Comparison of ENCODE assay signal across 21 cellular contexts in the genomic region with DNA sequence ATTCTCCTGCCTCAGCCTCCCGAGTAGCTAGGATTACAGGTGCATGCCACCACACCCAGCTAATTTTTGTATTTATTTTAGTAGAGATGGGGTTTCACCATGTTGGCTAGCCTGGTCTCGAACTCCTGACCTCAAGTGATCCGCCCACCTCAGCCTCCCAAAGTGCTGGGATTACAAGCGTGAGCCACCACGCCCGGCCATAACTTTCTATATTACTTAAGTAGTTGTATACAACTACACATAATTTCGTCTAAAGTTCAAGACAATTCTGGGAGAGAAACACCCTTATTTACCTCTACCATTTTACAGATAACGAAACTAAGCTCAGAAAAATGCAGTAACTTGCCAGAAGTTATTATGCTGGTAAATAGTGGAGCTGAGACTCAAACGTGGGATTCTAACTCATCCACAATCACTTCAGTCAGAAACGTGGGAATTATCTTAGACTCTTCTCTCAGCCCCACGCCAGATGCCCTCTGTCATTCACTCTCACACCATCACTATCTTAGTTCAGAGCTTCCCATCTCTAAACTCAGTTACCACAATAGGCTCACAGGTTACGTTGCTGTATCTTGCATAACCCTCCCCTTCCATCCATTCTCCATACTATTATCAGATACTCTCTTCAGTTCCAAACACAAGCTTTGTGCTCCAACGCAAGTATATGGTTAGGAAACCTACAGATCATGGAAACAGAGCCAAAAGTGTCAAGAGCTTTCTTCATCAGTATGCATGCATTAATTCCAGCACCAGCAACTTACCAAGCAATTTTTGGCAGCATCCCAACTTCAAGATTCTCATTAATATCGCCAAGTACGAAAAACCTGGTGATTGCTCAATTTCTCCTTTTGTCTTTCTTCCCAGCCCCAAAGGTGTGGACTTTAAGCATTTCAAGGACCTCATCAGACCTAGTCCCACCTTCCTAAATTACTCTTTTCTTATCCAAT.
"Had no signal": no experiment of that assay in that cellular context is flagged by ENCODE, and none has a peak within 500 bp of the region (broad histone marks: within the 10 kb centered on the region; RNA-seq: fewer than 3 reads in every experiment).

No MANE protein-coding gene starts in this region.

- H3K4me1 ChIP-seq: psoas muscle had no signal

- H3K4me3 ChIP-seq: adrenal gland, psoas muscle, right lobe of liver, thoracic aorta had no signal

- H3K4me1 Mint-ChIP-seq: neural crest cell had no signal

- H3K9me3 ChIP-seq: adrenal gland, psoas muscle, right lobe of liver, thoracic aorta had no signal

- ATAC-seq: activated CD4-positive, CD25-positive, alpha-beta regulatory T cell treated with anti-CD3 and anti-CD28 coated beads, Interleukin-2, amount 50 U/mL, for 24 hours; activated T-cell treated with anti-CD3 and anti-CD28 coated beads, Interleukin-2, amount 50 U/mL, for 4 hours; psoas muscle; right lobe of liver had no signal

- H3K36me3 ChIP-seq: adrenal gland, right lobe of liver, thoracic aorta had no signal

- H3K36me3 Mint-ChIP-seq: activated naive CD4-positive, alpha-beta T cell treated with anti-CD3 and anti-CD28 coated beads, Interleukin-2, amount 10 ng/mL, durations not matched to agents 7 days and 5 days; naive B cell had no signal

- DNase-seq: activated CD4-positive, alpha-beta T cell treated with anti-CD3 and anti-CD28 coated beads, Interleukin-2, amount 10 ng/mL, durations not matched to agents 7 days and 5 days; activated CD8-positive, alpha-beta memory T cell treated with anti-CD3 and anti-CD28 coated beads, Interleukin-2, amount 50 U/mL, for 4 hours; activated naive CD4-positive, alpha-beta T cell treated with anti-CD3 and anti-CD28 coated beads, Interleukin-2, amount 10 ng/mL, durations not matched to agents 7 days and 5 days; activated T-cell treated with anti-CD3 and anti-CD28 coated beads, Interleukin-2, amount 50 U/mL, for 4 hours; adrenal gland; endodermal cell; erythroblast; kidney glomerular epithelial cell; naive B cell; psoas muscle; right lobe of liver; small intestine; stimulated activated CD4-positive, alpha-beta T cell treated with anti-CD3 and anti-CD28 coated beads, Interleukin-15, amount 100 ng/mL, for 24 hours; stimulated activated CD4-positive, alpha-beta T cell treated with anti-CD3 and anti-CD28 coated beads, Interleukin-2, amount 100 ng/mL, for 48 hours had no signal

- H3K27ac Mint-ChIP-seq: activated CD4-positive, alpha-beta T cell treated with anti-CD3 and anti-CD28 coated beads, Interleukin-2, amount 10 ng/mL, durations not matched to agents 7 days and 5 days; activated naive CD4-positive, alpha-beta T cell treated with anti-CD3 and anti-CD28 coated beads, Interleukin-2, amount 10 ng/mL, durations not matched to agents 7 days and 5 days; endodermal cell; memory B cell; T-helper 1 cell treated with Interleukin-12 subunit alpha and Interleukin-12 subunit beta and Interleukin-4 antibody, amounts not matched to agents 30 μg/mL and 1 μg/mL, for 36 hours had no signal

- H3K4me3 Mint-ChIP-seq: activated CD4-positive, alpha-beta T cell treated with anti-CD3 and anti-CD28 coated beads, Interleukin-2, amount 10 ng/mL, durations not matched to agents 7 days and 5 days; activated naive CD4-positive, alpha-beta T cell treated with anti-CD3 and anti-CD28 coated beads, Interleukin-2, amount 10 ng/mL, durations not matched to agents 7 days and 5 days; activated T-cell treated with anti-CD3 and anti-CD28 coated beads, Interleukin-2, amount 50 U/mL, for 4 hours; endodermal cell; memory B cell; naive B cell; neural crest cell; T-helper 1 cell treated with Interleukin-12 subunit alpha and Interleukin-12 subunit beta and Interleukin-4 antibody, amounts not matched to agents 30 μg/mL and 1 μg/mL, for 36 hours had no signal

- H3K27me3 ChIP-seq: adrenal gland, right lobe of liver had no signal

- H3K27ac ChIP-seq: adrenal gland, psoas muscle, right lobe of liver, thoracic aorta had no signal

- FAIRE-seq: colon, frontal cortex, small intestine had no signal

- H3K27me3 Mint-ChIP-seq: activated CD4-positive, alpha-beta T cell treated with anti-CD3 and anti-CD28 coated beads, Interleukin-2, amount 10 ng/mL, durations not matched to agents 7 days and 5 days; activated naive CD4-positive, alpha-beta T cell treated with anti-CD3 and anti-CD28 coated beads, Interleukin-2, amount 10 ng/mL, durations not matched to agents 7 days and 5 days; memory B cell; naive B cell had no signal

- H3K9me3 Mint-ChIP-seq: activated CD4-positive, alpha-beta T cell treated with anti-CD3 and anti-CD28 coated beads, Interleukin-2, amount 10 ng/mL, durations not matched to agents 7 days and 5 days; activated naive CD4-positive, alpha-beta T cell treated with anti-CD3 and anti-CD28 coated beads, Interleukin-2, amount 10 ng/mL, durations not matched to agents 7 days and 5 days; activated T-cell treated with anti-CD3 and anti-CD28 coated beads, Interleukin-2, amount 50 U/mL, for 4 hours; endodermal cell; memory B cell; naive B cell; neural crest cell; T-helper 1 cell treated with Interleukin-12 subunit alpha and Interleukin-12 subunit beta and Interleukin-4 antibody, amounts not matched to agents 30 μg/mL and 1 μg/mL, for 36 hours had no signal
